11 cellular contexts compared by ENCODE assay signal in the genomic region with DNA sequence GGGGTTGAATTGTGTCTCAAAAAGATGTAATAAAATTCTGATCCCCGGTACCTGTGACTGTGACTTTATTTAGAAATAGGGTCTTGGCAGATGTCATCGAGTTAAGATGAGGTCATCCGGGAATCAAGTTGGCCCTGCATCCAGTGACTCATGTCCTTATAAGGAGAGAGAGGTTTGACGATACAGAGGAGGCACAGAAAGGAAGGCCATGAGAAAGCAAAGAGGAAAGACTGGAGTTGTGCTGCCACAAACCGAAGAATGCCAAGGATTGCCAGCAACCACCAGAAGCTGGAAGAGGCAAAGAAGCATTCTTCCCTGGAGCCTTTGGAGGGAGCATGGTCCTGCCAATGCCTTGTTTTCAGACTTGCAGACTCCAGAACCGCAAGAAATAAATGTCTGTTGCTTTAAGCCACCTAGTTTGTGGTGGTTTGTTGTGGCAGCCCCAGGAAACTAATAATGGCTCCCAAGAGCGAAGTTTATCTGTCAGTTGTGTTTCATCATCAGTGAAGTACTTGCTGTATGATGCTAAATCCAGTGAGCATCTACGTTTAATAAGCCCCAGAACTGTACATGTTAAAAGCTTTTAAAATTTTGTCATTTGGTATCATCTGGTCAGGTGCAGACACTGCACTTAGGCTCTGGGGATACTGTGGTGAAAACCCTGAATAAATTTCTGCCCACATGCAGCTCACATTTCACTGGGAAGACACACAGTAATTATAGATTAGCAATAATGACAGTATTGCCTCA.
DNase-seq lines count a peak whose midpoint lies in the region; ATAC-seq and TF ChIP-seq lines count a peak whose summit lies in the region.
"Had no signal": no experiment of that assay in that cellular context is flagged by ENCODE, and none has a peak within 500 bp of the region (broad histone marks: within the 10 kb centered on the region; RNA-seq: fewer than 3 reads in every experiment).

No MANE protein-coding gene starts in this region.

- H3K27me3 Mint-ChIP-seq in activated T-cell treated with anti-CD3 and anti-CD28 coated beads, Interleukin-2, amount 50 U/mL, for 24 hours: no peaks in the 10 kb centered on the region
- H3K27me3 Mint-ChIP-seq: naive B cell had no signal

- no peak for TF ChIP-seq POLR2A in vagina (IDR thresholded peaks at IDR 0.05)

- TF ChIP-seq EP300 in SK-N-SH (IDR thresholded peaks at IDR 0.05; ENCODE audit: borderline replicate concordance in 1 of 2, low read depth in 1 of 2, low read length in 1 of 2): peak in 1 of 2 experiments; percentile 52; a peak in 1 of 4 replicates

- no peak for DNase-seq in activated T-cell treated with anti-CD3 and anti-CD28 coated beads, Interleukin-2, amount 50 U/mL, for 24 hours
- DNase-seq in activated T-cell treated with anti-CD3 and anti-CD28 coated beads for 4 hours: no peak
- no peak for DNase-seq in SK-N-SH
- DNase-seq in fibroblast of lung (ENCODE audit: low read depth in 2 of 2): peak; percentile 71 to 99
- DNase-seq in stimulated activated effector memory CD8-positive, alpha-beta T cell treated with anti-CD3 and anti-CD28 coated beads, Interleukin-12 subunit alpha, Interleukin-12 subunit beta, amount 100 ng/mL, for 72 hours (ENCODE audit: low spot score in 2 of 2): no peak
- DNase-seq in vagina (ENCODE audit: extremely low spot score in 2 of 2): no peak
- DNase-seq: naive B cell, NCI-H748 treated with DMSO at 0.1 percent for 48 hours had no signal

- peak overlapping the region; percentile 60 for H3K4me2 ChIP-seq in SK-N-SH
- H3K4me2 ChIP-seq in fibroblast of lung (ENCODE audit: extremely low read depth, insufficient read depth, low read length): peak overlapping the region; percentile 60

- H3K27me3 ChIP-seq in SK-N-SH (ENCODE audit: insufficient read depth) (no peaks in the 10 kb centered on the region), fibroblast of lung (ENCODE audit: control insufficient read depth, insufficient read depth, low read length) (no peaks in the 10 kb centered on the region), vagina (no peaks in the 10 kb centered on the region)

- no peaks in the 10 kb centered on the region for H3K36me3 Mint-ChIP-seq in activated T-cell treated with anti-CD3 and anti-CD28 coated beads, Interleukin-2, amount 50 U/mL, for 24 hours (ENCODE audit: low read depth)
- no peaks in the 10 kb centered on the region for H3K36me3 Mint-ChIP-seq in stimulated activated effector memory CD8-positive, alpha-beta T cell treated with anti-CD3 and anti-CD28 coated beads, Interleukin-12 subunit alpha, Interleukin-12 subunit beta, amount 100 ng/mL, for 72 hours

- H3K9ac ChIP-seq in SK-N-SH: peak overlapping the region; percentile 26; the same call in 1 of the 2 replicates
- peak overlapping the region; percentile 4 for H3K9ac ChIP-seq in fibroblast of lung (ENCODE audit: insufficient read depth, low read length)

- 50% methylated on average over 8 of the region's 8 CpGs for WGBS in SK-N-SH (ENCODE audit: low lambda C conversion rate)

- H3K9me3 Mint-ChIP-seq in activated T-cell treated with anti-CD3 and anti-CD28 coated beads, Interleukin-2, amount 50 U/mL, for 24 hours: no peaks in the 10 kb centered on the region
- peaks cover 3% of the 10 kb centered on the region for H3K9me3 Mint-ChIP-seq in stimulated activated effector memory CD8-positive, alpha-beta T cell treated with anti-CD3 and anti-CD28 coated beads, Interleukin-12 subunit alpha, Interleukin-12 subunit beta, amount 100 ng/mL, for 72 hours
- H3K9me3 Mint-ChIP-seq: naive B cell had no signal

- peak; percentile 36 for TF ChIP-seq CTCF in SK-N-SH (IDR thresholded peaks at IDR 0.05)
- no peak for TF ChIP-seq CTCF in fibroblast of lung (conservative IDR thresholded peaks at IDR 0.05 in 1 of 2, IDR thresholded peaks at IDR 0.05 in 1 of 2; ENCODE audit: low read depth in 1 of 2, low read length in 2 of 2)
- TF ChIP-seq CTCF in vagina (IDR thresholded peaks at IDR 0.05): no peak

- H3K79me2 ChIP-seq in SK-N-SH (ENCODE audit: insufficient read depth) (peaks cover 54% of the 10 kb centered on the region), fibroblast of lung (ENCODE audit: control insufficient read depth, insufficient read depth, low read length) (no peaks in the 10 kb centered on the region)

- POLR2A ChIA-PET in SK-N-SH (lab: Yijun Ruan, JAX): no interaction called here

- peak; percentile 14 for ATAC-seq in stimulated activated effector memory CD8-positive, alpha-beta T cell treated with anti-CD3 and anti-CD28 coated beads, Interleukin-12 subunit alpha, Interleukin-12 subunit beta, amount 100 ng/mL, for 72 hours
- no peak for ATAC-seq in GM19351 (IDR thresholded peaks at IDR 0.05; ENCODE audit: unreplicated experiment)
- no peak for ATAC-seq in GM21737 (IDR thresholded peaks at IDR 0.05; ENCODE audit: unreplicated experiment)

- no peak overlapping the region for H3K4me3 Mint-ChIP-seq in activated T-cell treated with anti-CD3 and anti-CD28 coated beads, Interleukin-2, amount 50 U/mL, for 24 hours
- peak overlapping the region; percentile 48 for H3K4me3 Mint-ChIP-seq in stimulated activated effector memory CD8-positive, alpha-beta T cell treated with anti-CD3 and anti-CD28 coated beads, Interleukin-12 subunit alpha, Interleukin-12 subunit beta, amount 100 ng/mL, for 72 hours

- H3K4me1 ChIP-seq in SK-N-SH (ENCODE audit: control insufficient read depth in 1 of 2, insufficient read depth in 2 of 2, low read depth in 1 of 2, low read length in 1 of 2): peaks cover 20 to 40% of the 10 kb centered on the region in 2 experiments
- H3K4me1 ChIP-seq in fibroblast of lung (ENCODE audit: control insufficient read depth, extremely low read depth, insufficient read depth, low read length): peaks cover 12% of the 10 kb centered on the region
- H3K4me1 ChIP-seq in vagina: peaks cover 14% of the 10 kb centered on the region

- no peaks in the 10 kb centered on the region for H3K9me2 ChIP-seq in SK-N-SH

- H3F3A ChIP-seq in SK-N-SH (replicated peaks; ENCODE audit: insufficient read depth): peaks cover 36% of the 10 kb centered on the region

- H4K20me1 ChIP-seq in SK-N-SH (ENCODE audit: insufficient read depth) (peaks cover 6% of the 10 kb centered on the region), fibroblast of lung (ENCODE audit: control insufficient read depth, extremely low read depth, insufficient read depth, low read length) (no peaks in the 10 kb centered on the region)

- CTCF ChIA-PET in SK-N-SH (lab: Yijun Ruan, JAX): interaction anchor here (1.5 to 1.8 kb wide), 2 partner anchors 15 to 489 kb away, joined by 3 to 4 read pairs; no protein-coding TSS in a partner anchor

- H3K27ac ChIP-seq in SK-N-SH (ENCODE audit: low read depth in 2 of 2, low read length in 1 of 2): peak overlapping the region; percentile 65 to 91
- peak overlapping the region; percentile 75 for H3K27ac ChIP-seq in fibroblast of lung (ENCODE audit: insufficient read depth, low read length)
- H3K27ac ChIP-seq in vagina: no peak overlapping the region
- H3K27ac ChIP-seq: epithelial cell of prostate had no signal

- peak overlapping the region; percentile 45 for H3K27ac Mint-ChIP-seq in activated T-cell treated with anti-CD3 and anti-CD28 coated beads, Interleukin-2, amount 50 U/mL, for 24 hours
- peak overlapping the region; percentile 85 for H3K27ac Mint-ChIP-seq in stimulated activated effector memory CD8-positive, alpha-beta T cell treated with anti-CD3 and anti-CD28 coated beads, Interleukin-12 subunit alpha, Interleukin-12 subunit beta, amount 100 ng/mL, for 72 hours

- peaks cover 9 to 12% of the 10 kb centered on the region in 2 experiments for H3K36me3 ChIP-seq in SK-N-SH (replicated peaks in 1 of 2; ENCODE audit: control insufficient read depth in 1 of 2, insufficient read depth in 2 of 2, low read length in 1 of 2)
- peaks cover 1% of the 10 kb centered on the region for H3K36me3 ChIP-seq in fibroblast of lung (ENCODE audit: control insufficient read depth, insufficient read depth, low read length)
- H3K36me3 ChIP-seq in vagina: no peaks in the 10 kb centered on the region

- H2AFZ ChIP-seq in SK-N-SH (ENCODE audit: low read depth) (no peak overlapping the region), fibroblast of lung (ENCODE audit: low read length) (peak overlapping the region; percentile 45)

- peaks cover 59% of the 10 kb centered on the region for H3K4me1 Mint-ChIP-seq in activated T-cell treated with anti-CD3 and anti-CD28 coated beads, Interleukin-2, amount 50 U/mL, for 24 hours (ENCODE audit: low read depth)
- peaks cover 30% of the 10 kb centered on the region for H3K4me1 Mint-ChIP-seq in stimulated activated effector memory CD8-positive, alpha-beta T cell treated with anti-CD3 and anti-CD28 coated beads, Interleukin-12 subunit alpha, Interleukin-12 subunit beta, amount 100 ng/mL, for 72 hours

- TF ChIP-seq RAD21 in SK-N-SH (IDR thresholded peaks at IDR 0.05; ENCODE audit: low read length): no peak

- intact Hi-C loops in vagina (cut with DNase I): no loop called here

- H3K9me3 ChIP-seq in SK-N-SH: no peaks in the 10 kb centered on the region
- H3K9me3 ChIP-seq in fibroblast of lung (ENCODE audit: control insufficient read depth, insufficient read depth, low read depth, low read length): no peaks in the 10 kb centered on the region
- H3K9me3 ChIP-seq in vagina: no peaks in the 10 kb centered on the region

- H3K4me3 ChIP-seq in SK-N-SH (ENCODE audit: low read depth in 2 of 2, low read length in 1 of 2): no peak overlapping the region
- no peak overlapping the region for H3K4me3 ChIP-seq in fibroblast of lung (replicated peaks in 1 of 4; ENCODE audit: control extremely low read depth in 1 of 4, insufficient read depth in 1 of 4, low read depth in 3 of 4, low read length in 4 of 4)
- no peak overlapping the region for H3K4me3 ChIP-seq in vagina

TF ChIP-seq in SK-N-SH, 30 proteins besides CTCF, POLR2A, EP300 and RAD21 (continues in another document):
- TF ChIP-seq JUND (IDR thresholded peaks at IDR 0.05) (peak; percentile 17; the same call in 1 of the 2 replicates), GABPA (IDR thresholded peaks at IDR 0.05; ENCODE audit: low read depth) (no peak)
- TF ChIP-seq, protein P1, sequence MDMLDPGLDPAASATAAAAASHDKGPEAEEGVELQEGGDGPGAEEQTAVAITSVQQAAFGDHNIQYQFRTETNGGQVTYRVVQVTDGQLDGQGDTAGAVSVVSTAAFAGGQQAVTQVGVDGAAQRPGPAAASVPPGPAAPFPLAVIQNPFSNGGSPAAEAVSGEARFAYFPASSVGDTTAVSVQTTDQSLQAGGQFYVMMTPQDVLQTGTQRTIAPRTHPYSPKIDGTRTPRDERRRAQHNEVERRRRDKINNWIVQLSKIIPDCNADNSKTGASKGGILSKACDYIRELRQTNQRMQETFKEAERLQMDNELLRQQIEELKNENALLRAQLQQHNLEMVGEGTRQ (IDR thresholded peaks at IDR 0.05; ENCODE audit: borderline replicate concordance, low read depth, low read length): no peak

Comparison
In these comparisons a context has a peak if more than half of its experiments do, and no peak if none do; other contexts are left out.
1. DNase-seq: peak in fibroblast of lung (2 of 2); none in activated T-cell treated with anti-CD3 and anti-CD28 coated beads, Interleukin-2, amount 50 U/mL, for 24 hours (single experiment), activated T-cell treated with anti-CD3 and anti-CD28 coated beads for 4 hours (single experiment), SK-N-SH (single experiment), stimulated activated effector memory CD8-positive, alpha-beta T cell treated with anti-CD3 and anti-CD28 coated beads, Interleukin-12 subunit alpha, Interleukin-12 subunit beta, amount 100 ng/mL, for 72 hours (0 of 2) and vagina (0 of 2).